ENCODE assay signal across 1 cellular context in genomic region chr1:202352583-202353197, GRCh38.
TF ChIP-seq lines count a peak whose summit lies in the region.
"Not testable (repeated sequence)": the region's sequence is repeated elsewhere in the genome, so short reads cannot be mapped to it uniquely, and the experiment has no call there.

No MANE protein-coding gene starts in this region.

TF ChIP-seq in HepG2, 621 proteins besides CTCF, POLR2A, EP300 and RAD21 (continues in another document):
- peak; percentile 17; the same call in 1 of the 2 replicates for TF ChIP-seq LCORL (IDR thresholded peaks at IDR 0.05)
- not testable (repeated sequence) for TF ChIP-seq LCORL (CRISPR knock-in tag; IDR thresholded peaks at IDR 0.05); CREB1 (IDR thresholded peaks at IDR 0.05); SOX6 (IDR thresholded peaks at IDR 0.05); SOX13 (IDR thresholded peaks at IDR 0.05); CREM (CRISPR knock-in tag; IDR thresholded peaks at IDR 0.05)
- peak; percentile 41; the same call in 1 of the 2 replicates for TF ChIP-seq CREB1 (CRISPR knock-in tag; IDR thresholded peaks at IDR 0.05)
- TF ChIP-seq SOX6 (CRISPR knock-in tag; IDR thresholded peaks at IDR 0.05): peak; percentile 60
- TF ChIP-seq SOX13 (CRISPR knock-in tag; conservative IDR thresholded peaks at IDR 0.05 in 1 of 2, IDR thresholded peaks at IDR 0.05 in 1 of 2): peak in 1 of 2 experiments; percentile 69; a peak in 1 of 4 replicates
- TF ChIP-seq NCOA2 (CRISPR knock-in tag; IDR thresholded peaks at IDR 0.05): peak; percentile 32; the same call in 1 of the 2 replicates
- TF ChIP-seq POGZ (CRISPR knock-in tag; IDR thresholded peaks at IDR 0.05): peak; percentile 51; the same call in 1 of the 2 replicates
- peak; percentile 18; the same call in 1 of the 2 replicates for TF ChIP-seq ETV5 (CRISPR knock-in tag; IDR thresholded peaks at IDR 0.05; ENCODE audit: borderline replicate concordance)
- TF ChIP-seq TEAD3 (CRISPR knock-in tag; optimal IDR thresholded peaks at IDR 0.05; ENCODE audit: borderline replicate concordance): peak; percentile 12
- peak; percentile 50 for TF ChIP-seq ASH2L (IDR thresholded peaks at IDR 0.05; ENCODE audit: insufficient read length, low read depth, low read length)
- TF ChIP-seq ZMYM3 (CRISPR knock-in tag; IDR thresholded peaks at IDR 0.05): peak; percentile 95
- TF ChIP-seq CHD4 (IDR thresholded peaks at IDR 0.05; ENCODE audit: borderline replicate concordance, low read length): peak; percentile 77; the same call in 1 of the 2 replicates
- TF ChIP-seq RCOR2 (CRISPR knock-in tag; IDR thresholded peaks at IDR 0.05): 0 out of 2 replicates have a peak, but pooled peaks have one; percentile 75
- peak; percentile 77; the same call in 1 of the 2 replicates for TF ChIP-seq KDM1A (CRISPR knock-in tag; IDR thresholded peaks at IDR 0.05)
- TF ChIP-seq SAP130 (CRISPR knock-in tag; IDR thresholded peaks at IDR 0.05; ENCODE audit: low read depth): peak; percentile 63
- peak; percentile 34; the same call in 1 of the 2 replicates for TF ChIP-seq HMG20A (CRISPR knock-in tag; IDR thresholded peaks at IDR 0.05; ENCODE audit: borderline replicate concordance)
- TF ChIP-seq ZMYM2 (CRISPR knock-in tag; IDR thresholded peaks at IDR 0.05): peak; percentile 59; the same call in 1 of the 2 replicates
- 0 out of 2 replicates have a peak, but pooled peaks have one; percentile 8 for TF ChIP-seq TCF7 (IDR thresholded peaks at IDR 0.05; ENCODE audit: low read depth)
- peak; percentile 66; the same call in 1 of the 2 replicates for TF ChIP-seq SOX5 (CRISPR knock-in tag; IDR thresholded peaks at IDR 0.05; ENCODE audit: borderline replicate concordance)
- TF ChIP-seq, protein P1, sequence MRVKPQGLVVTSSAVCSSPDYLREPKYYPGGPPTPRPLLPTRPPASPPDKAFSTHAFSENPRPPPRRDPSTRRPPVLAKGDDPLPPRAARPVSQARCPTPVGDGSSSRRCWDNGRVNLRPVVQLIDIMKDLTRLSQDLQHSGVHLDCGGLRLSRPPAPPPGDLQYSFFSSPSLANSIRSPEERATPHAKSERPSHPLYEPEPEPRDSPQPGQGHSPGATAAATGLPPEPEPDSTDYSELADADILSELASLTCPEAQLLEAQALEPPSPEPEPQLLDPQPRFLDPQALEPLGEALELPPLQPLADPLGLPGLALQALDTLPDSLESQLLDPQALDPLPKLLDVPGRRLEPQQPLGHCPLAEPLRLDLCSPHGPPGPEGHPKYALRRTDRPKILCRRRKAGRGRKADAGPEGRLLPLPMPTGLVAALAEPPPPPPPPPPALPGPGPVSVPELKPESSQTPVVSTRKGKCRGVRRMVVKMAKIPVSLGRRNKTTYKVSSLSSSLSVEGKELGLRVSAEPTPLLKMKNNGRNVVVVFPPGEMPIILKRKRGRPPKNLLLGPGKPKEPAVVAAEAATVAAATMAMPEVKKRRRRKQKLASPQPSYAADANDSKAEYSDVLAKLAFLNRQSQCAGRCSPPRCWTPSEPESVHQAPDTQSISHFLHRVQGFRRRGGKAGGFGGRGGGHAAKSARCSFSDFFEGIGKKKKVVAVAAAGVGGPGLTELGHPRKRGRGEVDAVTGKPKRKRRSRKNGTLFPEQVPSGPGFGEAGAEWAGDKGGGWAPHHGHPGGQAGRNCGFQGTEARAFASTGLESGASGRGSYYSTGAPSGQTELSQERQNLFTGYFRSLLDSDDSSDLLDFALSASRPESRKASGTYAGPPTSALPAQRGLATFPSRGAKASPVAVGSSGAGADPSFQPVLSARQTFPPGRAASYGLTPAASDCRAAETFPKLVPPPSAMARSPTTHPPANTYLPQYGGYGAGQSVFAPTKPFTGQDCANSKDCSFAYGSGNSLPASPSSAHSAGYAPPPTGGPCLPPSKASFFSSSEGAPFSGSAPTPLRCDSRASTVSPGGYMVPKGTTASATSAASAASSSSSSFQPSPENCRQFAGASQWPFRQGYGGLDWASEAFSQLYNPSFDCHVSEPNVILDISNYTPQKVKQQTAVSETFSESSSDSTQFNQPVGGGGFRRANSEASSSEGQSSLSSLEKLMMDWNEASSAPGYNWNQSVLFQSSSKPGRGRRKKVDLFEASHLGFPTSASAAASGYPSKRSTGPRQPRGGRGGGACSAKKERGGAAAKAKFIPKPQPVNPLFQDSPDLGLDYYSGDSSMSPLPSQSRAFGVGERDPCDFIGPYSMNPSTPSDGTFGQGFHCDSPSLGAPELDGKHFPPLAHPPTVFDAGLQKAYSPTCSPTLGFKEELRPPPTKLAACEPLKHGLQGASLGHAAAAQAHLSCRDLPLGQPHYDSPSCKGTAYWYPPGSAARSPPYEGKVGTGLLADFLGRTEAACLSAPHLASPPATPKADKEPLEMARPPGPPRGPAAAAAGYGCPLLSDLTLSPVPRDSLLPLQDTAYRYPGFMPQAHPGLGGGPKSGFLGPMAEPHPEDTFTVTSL (CRISPR knock-in tag; IDR thresholded peaks at IDR 0.05; ENCODE audit: borderline replicate concordance): peak; percentile 62; the same call in 1 of the 2 replicates
- TF ChIP-seq HDAC2 (CRISPR knock-in tag; IDR thresholded peaks at IDR 0.05): peak; percentile 57; the same call in 1 of the 2 replicates
- peak; percentile 83; the same call in 1 of the 2 replicates for TF ChIP-seq ZNF710 (CRISPR knock-in tag; IDR thresholded peaks at IDR 0.05; ENCODE audit: borderline replicate concordance)
- peak; percentile 65 for TF ChIP-seq ARID5B (CRISPR knock-in tag; IDR thresholded peaks at IDR 0.05)
- TF ChIP-seq HNF4A (CRISPR knock-in tag; IDR thresholded peaks at IDR 0.05): peak; percentile 38; the same call in 1 of the 2 replicates
- TF ChIP-seq RARG (CRISPR knock-in tag; IDR thresholded peaks at IDR 0.05; ENCODE audit: low read depth): 0 out of 2 replicates have a peak, but pooled peaks have one; percentile 18
- TF ChIP-seq ZNF460 (CRISPR knock-in tag; IDR thresholded peaks at IDR 0.05; ENCODE audit: borderline replicate concordance): peak; percentile 96
- TF ChIP-seq ZNF614 (CRISPR knock-in tag; IDR thresholded peaks at IDR 0.05; ENCODE audit: borderline replicate concordance): 0 out of 2 replicates have a peak, but pooled peaks have one; percentile 34
- peak; percentile 37; the same call in 1 of the 2 replicates for TF ChIP-seq ISL2 (CRISPR knock-in tag; IDR thresholded peaks at IDR 0.05)
- peak; percentile 47; the same call in 1 of the 2 replicates for TF ChIP-seq RXRB (CRISPR knock-in tag; IDR thresholded peaks at IDR 0.05; ENCODE audit: borderline replicate concordance)
- peak; percentile 91 for TF ChIP-seq ADNP (CRISPR knock-in tag; IDR thresholded peaks at IDR 0.05)
- peak; percentile 56 for TF ChIP-seq GATAD2A (CRISPR knock-in tag; IDR thresholded peaks at IDR 0.05)
- TF ChIP-seq HOXA3 (CRISPR knock-in tag; IDR thresholded peaks at IDR 0.05): peak; percentile 58; the same call in 1 of the 2 replicates
- TF ChIP-seq, protein P2, sequence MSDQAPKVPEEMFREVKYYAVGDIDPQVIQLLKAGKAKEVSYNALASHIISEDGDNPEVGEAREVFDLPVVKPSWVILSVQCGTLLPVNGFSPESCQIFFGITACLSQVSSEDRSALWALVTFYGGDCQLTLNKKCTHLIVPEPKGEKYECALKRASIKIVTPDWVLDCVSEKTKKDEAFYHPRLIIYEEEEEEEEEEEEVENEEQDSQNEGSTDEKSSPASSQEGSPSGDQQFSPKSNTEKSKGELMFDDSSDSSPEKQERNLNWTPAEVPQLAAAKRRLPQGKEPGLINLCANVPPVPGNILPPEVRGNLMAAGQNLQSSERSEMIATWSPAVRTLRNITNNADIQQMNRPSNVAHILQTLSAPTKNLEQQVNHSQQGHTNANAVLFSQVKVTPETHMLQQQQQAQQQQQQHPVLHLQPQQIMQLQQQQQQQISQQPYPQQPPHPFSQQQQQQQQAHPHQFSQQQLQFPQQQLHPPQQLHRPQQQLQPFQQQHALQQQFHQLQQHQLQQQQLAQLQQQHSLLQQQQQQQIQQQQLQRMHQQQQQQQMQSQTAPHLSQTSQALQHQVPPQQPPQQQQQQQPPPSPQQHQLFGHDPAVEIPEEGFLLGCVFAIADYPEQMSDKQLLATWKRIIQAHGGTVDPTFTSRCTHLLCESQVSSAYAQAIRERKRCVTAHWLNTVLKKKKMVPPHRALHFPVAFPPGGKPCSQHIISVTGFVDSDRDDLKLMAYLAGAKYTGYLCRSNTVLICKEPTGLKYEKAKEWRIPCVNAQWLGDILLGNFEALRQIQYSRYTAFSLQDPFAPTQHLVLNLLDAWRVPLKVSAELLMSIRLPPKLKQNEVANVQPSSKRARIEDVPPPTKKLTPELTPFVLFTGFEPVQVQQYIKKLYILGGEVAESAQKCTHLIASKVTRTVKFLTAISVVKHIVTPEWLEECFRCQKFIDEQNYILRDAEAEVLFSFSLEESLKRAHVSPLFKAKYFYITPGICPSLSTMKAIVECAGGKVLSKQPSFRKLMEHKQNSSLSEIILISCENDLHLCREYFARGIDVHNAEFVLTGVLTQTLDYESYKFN (CRISPR knock-in tag; conservative IDR thresholded peaks at IDR 0.05): peak; percentile 42
- TF ChIP-seq CEBPG (CRISPR knock-in tag; IDR thresholded peaks at IDR 0.05): peak; percentile 25; the same call in 1 of the 2 replicates
- peak; percentile 20; the same call in 1 of the 2 replicates for TF ChIP-seq CREM (IDR thresholded peaks at IDR 0.05)
- TF ChIP-seq, protein P3, sequence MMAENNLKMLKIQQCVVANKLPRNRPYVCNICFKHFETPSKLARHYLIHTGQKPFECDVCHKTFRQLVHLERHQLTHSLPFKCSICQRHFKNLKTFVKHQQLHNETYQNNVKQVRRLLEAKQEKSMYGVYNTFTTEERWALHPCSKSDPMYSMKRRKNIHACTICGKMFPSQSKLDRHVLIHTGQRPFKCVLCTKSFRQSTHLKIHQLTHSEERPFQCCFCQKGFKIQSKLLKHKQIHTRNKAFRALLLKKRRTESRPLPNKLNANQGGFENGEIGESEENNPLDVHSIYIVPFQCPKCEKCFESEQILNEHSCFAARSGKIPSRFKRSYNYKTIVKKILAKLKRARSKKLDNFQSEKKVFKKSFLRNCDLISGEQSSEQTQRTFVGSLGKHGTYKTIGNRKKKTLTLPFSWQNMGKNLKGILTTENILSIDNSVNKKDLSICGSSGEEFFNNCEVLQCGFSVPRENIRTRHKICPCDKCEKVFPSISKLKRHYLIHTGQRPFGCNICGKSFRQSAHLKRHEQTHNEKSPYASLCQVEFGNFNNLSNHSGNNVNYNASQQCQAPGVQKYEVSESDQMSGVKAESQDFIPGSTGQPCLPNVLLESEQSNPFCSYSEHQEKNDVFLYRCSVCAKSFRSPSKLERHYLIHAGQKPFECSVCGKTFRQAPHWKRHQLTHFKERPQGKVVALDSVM (CRISPR knock-in tag; IDR thresholded peaks at IDR 0.05): peak; percentile 93
